In the genomic region with DNA sequence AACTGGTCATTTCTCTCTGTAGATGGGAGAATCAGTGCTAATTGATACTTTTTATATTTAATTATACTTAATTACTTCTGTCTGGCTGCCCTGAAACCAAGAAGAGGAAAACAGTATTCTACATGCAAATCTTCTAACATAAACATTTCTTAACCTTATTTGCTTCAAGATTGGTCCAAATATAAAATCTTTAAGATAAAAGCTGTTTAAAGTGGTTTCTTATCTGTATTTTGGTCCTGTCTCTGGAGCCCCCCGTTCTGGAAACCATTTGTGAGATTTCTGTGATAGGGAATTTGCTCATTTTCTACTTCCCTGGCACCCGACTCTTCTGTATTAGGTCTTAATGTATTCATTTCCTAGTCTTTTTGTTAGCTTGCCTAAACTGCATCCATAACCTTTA, we compare ENCODE assay signal across 3 cellular contexts.
"Had no signal": no experiment of that assay in that cellular context is flagged by ENCODE, and none has a peak within 500 bp of the region (broad histone marks: within the 10 kb centered on the region; RNA-seq: fewer than 3 reads in every experiment).

No MANE protein-coding gene starts in this region.

- DNase-seq: GDM1, GF-D8 had no signal

- ATAC-seq: GM12878 had no signal

- H3K4me3 ChIP-seq: GM12878 had no signal
